Comparison of ENCODE assay signal across 19 cellular contexts in genomic region chr10:127307338-127307737, GRCh38.
DNase-seq lines count a peak whose midpoint lies in the region; TF ChIP-seq lines count a peak whose summit lies in the region.
"Had no signal": no experiment of that assay in that cellular context is flagged by ENCODE, and none has a peak within 500 bp of the region (broad histone marks: within the 10 kb centered on the region; RNA-seq: fewer than 3 reads in every experiment).

No MANE protein-coding gene starts in this region.

- H3K4me1 Mint-ChIP-seq in activated naive CD4-positive, alpha-beta T cell treated with anti-CD3 and anti-CD28 coated beads, Interleukin-2, amount 50 U/mL, for 24 hours = no peaks in the 10 kb centered on the region
- no peaks in the 10 kb centered on the region for H3K4me1 Mint-ChIP-seq in activated naive CD4-positive, alpha-beta T cell treated with anti-CD3 and anti-CD28 coated beads, Interleukin-2, amount 10 ng/mL, durations not matched to agents 7 days and 5 days
- H3K4me1 Mint-ChIP-seq in chondrocyte (ENCODE audit: low read depth) (no peaks in the 10 kb centered on the region), osteocyte (ENCODE audit: unreplicated experiment) (peaks cover 11% of the 10 kb centered on the region)
- H3K4me1 Mint-ChIP-seq: CD14-positive monocyte; CD8-positive, alpha-beta memory T cell had no signal

- no peaks in the 10 kb centered on the region for H3K36me3 Mint-ChIP-seq in activated naive CD4-positive, alpha-beta T cell treated with anti-CD3 and anti-CD28 coated beads, Interleukin-2, amount 50 U/mL, for 24 hours
- H3K36me3 Mint-ChIP-seq in activated naive CD4-positive, alpha-beta T cell treated with anti-CD3 and anti-CD28 coated beads, Interleukin-2, amount 10 ng/mL, durations not matched to agents 7 days and 5 days = no peaks in the 10 kb centered on the region
- H3K36me3 Mint-ChIP-seq in chondrocyte (ENCODE audit: low read depth) (no peaks in the 10 kb centered on the region), osteocyte (ENCODE audit: unreplicated experiment) (peaks cover 3% of the 10 kb centered on the region)
- H3K36me3 Mint-ChIP-seq: CD14-positive monocyte; CD8-positive, alpha-beta memory T cell had no signal

- H3K4me3 Mint-ChIP-seq in activated naive CD4-positive, alpha-beta T cell treated with anti-CD3 and anti-CD28 coated beads, Interleukin-2, amount 50 U/mL, for 24 hours = peak overlapping the region; percentile 30
- no peak overlapping the region for H3K4me3 Mint-ChIP-seq in activated naive CD4-positive, alpha-beta T cell treated with anti-CD3 and anti-CD28 coated beads, Interleukin-2, amount 10 ng/mL, durations not matched to agents 7 days and 5 days
- H3K4me3 Mint-ChIP-seq in chondrocyte (ENCODE audit: unreplicated experiment) (no peak overlapping the region), osteocyte (ENCODE audit: unreplicated experiment) (no peak overlapping the region)
- H3K4me3 Mint-ChIP-seq: CD14-positive monocyte; CD4-positive, alpha-beta T cell; CD8-positive, alpha-beta memory T cell had no signal

- POLR2A ChIA-PET in HEK293T (lab: Yijun Ruan, JAX) = no interaction called here

- CTCF ChIA-PET in activated naive CD4-positive, alpha-beta T cell treated with anti-CD3 and anti-CD28 coated beads, Interleukin-2, amount 10 ng/mL, durations not matched to agents 7 days and 5 days (lab: Charles Lee) = no interaction called here
- CTCF ChIA-PET in HEK293T (lab: Yijun Ruan, JAX) = no interaction called here

- no peak overlapping the region for H3K27ac Mint-ChIP-seq in activated naive CD4-positive, alpha-beta T cell treated with anti-CD3 and anti-CD28 coated beads, Interleukin-2, amount 50 U/mL, for 24 hours
- H3K27ac Mint-ChIP-seq in activated naive CD4-positive, alpha-beta T cell treated with anti-CD3 and anti-CD28 coated beads, Interleukin-2, amount 10 ng/mL, durations not matched to agents 7 days and 5 days = no peak overlapping the region
- H3K27ac Mint-ChIP-seq in chondrocyte (ENCODE audit: unreplicated experiment) (no peak overlapping the region), osteocyte (ENCODE audit: unreplicated experiment) (no peak overlapping the region)
- H3K27ac Mint-ChIP-seq: CD4-positive, alpha-beta T cell; CD8-positive, alpha-beta memory T cell had no signal

- H3K9me3 Mint-ChIP-seq in activated naive CD4-positive, alpha-beta T cell treated with anti-CD3 and anti-CD28 coated beads, Interleukin-2, amount 50 U/mL, for 24 hours = no peaks in the 10 kb centered on the region
- no peaks in the 10 kb centered on the region for H3K9me3 Mint-ChIP-seq in activated naive CD4-positive, alpha-beta T cell treated with anti-CD3 and anti-CD28 coated beads, Interleukin-2, amount 10 ng/mL, durations not matched to agents 7 days and 5 days
- H3K9me3 Mint-ChIP-seq in chondrocyte (ENCODE audit: low read depth) (no peaks in the 10 kb centered on the region), osteocyte (ENCODE audit: unreplicated experiment) (no peaks in the 10 kb centered on the region)
- H3K9me3 Mint-ChIP-seq: CD4-positive, alpha-beta T cell had no signal

- DNase-seq in activated naive CD4-positive, alpha-beta T cell treated with anti-CD3 and anti-CD28 coated beads, Interleukin-2, amount 10 ng/mL, durations not matched to agents 7 days and 5 days = no peak
- DNase-seq in chondrocyte (ENCODE audit: low spot score) (peak; percentile 65), islet precursor cell (peak; percentile 40), osteocyte (ENCODE audit: extremely low spot score, unreplicated experiment) (peak; percentile 59), mesenteric fat pad (ENCODE audit: low spot score) (no peak), HEK293T (ENCODE audit: extremely low spot score) (no peak)
- DNase-seq: 8988T; ACHN; AML-193; BE2C; CD4-positive, alpha-beta T cell; CD8-positive, alpha-beta memory T cell; DMS 273 treated with DMSO at 0.1 percent for 48 hours; DMS79; EL; GDM1; GOT3 had no signal

- TF ChIP-seq CTCF in chondrocyte (IDR thresholded peaks at IDR 0.05) (no peak), osteocyte (IDR thresholded peaks at IDR 0.05) (no peak)

- H3K27me3 Mint-ChIP-seq in activated naive CD4-positive, alpha-beta T cell treated with anti-CD3 and anti-CD28 coated beads, Interleukin-2, amount 50 U/mL, for 24 hours = peaks cover 1% of the 10 kb centered on the region
- peaks cover 26% of the 10 kb centered on the region for H3K27me3 Mint-ChIP-seq in activated naive CD4-positive, alpha-beta T cell treated with anti-CD3 and anti-CD28 coated beads, Interleukin-2, amount 10 ng/mL, durations not matched to agents 7 days and 5 days
- H3K27me3 Mint-ChIP-seq in chondrocyte (ENCODE audit: low read depth) = no peaks in the 10 kb centered on the region
- no peaks in the 10 kb centered on the region for H3K27me3 Mint-ChIP-seq in osteocyte (ENCODE audit: unreplicated experiment)

TF ChIP-seq in HEK293T, 16 proteins besides CTCF, POLR2A, EP300 and RAD21:
- no peak for TF ChIP-seq PKNOX1 (IDR thresholded peaks at IDR 0.05)
- TF ChIP-seq HDGF (IDR thresholded peaks at IDR 0.05; ENCODE audit: borderline replicate concordance) = no peak
- no peak for TF ChIP-seq FOXK2 (IDR thresholded peaks at IDR 0.05)
- no peak for TF ChIP-seq L3MBTL2 (conservative IDR thresholded peaks at IDR 0.05)
- no peak for TF ChIP-seq LEF1 (IDR thresholded peaks at IDR 0.05; ENCODE audit: borderline replicate concordance)
- no peak for TF ChIP-seq ARNT (IDR thresholded peaks at IDR 0.05)
- no peak for TF ChIP-seq FOXM1 (IDR thresholded peaks at IDR 0.05; ENCODE audit: borderline replicate concordance)
- TF ChIP-seq BHLHE40 (IDR thresholded peaks at IDR 0.05; ENCODE audit: borderline replicate concordance) = no peak
- no peak for TF ChIP-seq SP1 (IDR thresholded peaks at IDR 0.05)
- no peak for TF ChIP-seq FOXA1 (IDR thresholded peaks at IDR 0.05)
- TF ChIP-seq ZNF384 (IDR thresholded peaks at IDR 0.05) = no peak
- TF ChIP-seq SUZ12 (IDR thresholded peaks at IDR 0.05) = no peak
- TF ChIP-seq ELF4 (IDR thresholded peaks at IDR 0.05) = no peak
- no peak for TF ChIP-seq NFRKB (IDR thresholded peaks at IDR 0.05)
- no peak for TF ChIP-seq CTBP1 (IDR thresholded peaks at IDR 0.05; ENCODE audit: borderline replicate concordance)

Comparison
In these comparisons a context has a peak if more than half of its experiments do, and no peak if none do; other contexts are left out.
1. DNase-seq: peak in chondrocyte (single experiment), islet precursor cell (single experiment) and osteocyte (single experiment); none in activated naive CD4-positive, alpha-beta T cell treated with anti-CD3 and anti-CD28 coated beads, Interleukin-2, amount 10 ng/mL, durations not matched to agents 7 days and 5 days (single experiment), mesenteric fat pad (single experiment) and HEK293T (single experiment).